2 cellular contexts compared by ENCODE assay signal in the genomic region with DNA sequence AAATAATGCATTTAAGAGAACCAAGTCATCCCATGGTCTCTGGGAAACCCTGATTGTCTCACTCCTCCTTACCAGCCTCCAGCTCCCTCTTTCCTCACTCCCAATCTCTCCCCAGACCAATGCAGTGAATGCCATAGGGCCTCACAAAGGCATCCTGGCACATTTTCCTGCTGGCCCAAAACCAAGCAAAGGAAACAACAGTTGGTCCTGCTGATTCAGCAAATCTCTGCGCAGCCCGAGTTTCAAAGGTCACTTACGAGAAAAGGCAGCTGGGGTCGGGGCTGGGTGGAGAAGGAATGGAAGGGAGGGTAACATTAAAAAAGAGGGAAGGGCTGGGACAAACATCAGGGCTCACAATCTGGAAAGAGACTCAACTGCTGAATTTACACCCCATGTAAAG. TPM values are rescaled to one million over a fixed set of nuclear protein-coding genes. Genes with fewer than 3 reads are reported as not detected.
"Had no signal": no experiment of that assay in that cellular context is flagged by ENCODE, and none has a peak within 500 bp of the region (broad histone marks: within the 10 kb centered on the region; RNA-seq: fewer than 3 reads in every experiment).

No MANE protein-coding gene starts in this region.

RNA-seq across cellular contexts. Expression of a gene that starts 5.5 kb away (rescaled TPM):
- total RNA-seq: GM23248, HT-29 had no signal
- polyA plus RNA-seq: GM23248 had no signal
